Comparison of ENCODE assay signal across 1 cellular context in genomic region chr13:51311957-51312520, GRCh38.
TF ChIP-seq lines count a peak whose summit lies in the region.

No MANE protein-coding gene starts in this region.

TF ChIP-seq in WTC11, 78 proteins besides CTCF, POLR2A, EP300 and RAD21 (continued from another document):
- no peak for TF ChIP-seq E2F5 (CRISPR knock-in tag; IDR thresholded peaks at IDR 0.05)
- no peak for TF ChIP-seq MXD4 (CRISPR knock-in tag; IDR thresholded peaks at IDR 0.05; ENCODE audit: borderline replicate concordance)
